In the genomic region with DNA sequence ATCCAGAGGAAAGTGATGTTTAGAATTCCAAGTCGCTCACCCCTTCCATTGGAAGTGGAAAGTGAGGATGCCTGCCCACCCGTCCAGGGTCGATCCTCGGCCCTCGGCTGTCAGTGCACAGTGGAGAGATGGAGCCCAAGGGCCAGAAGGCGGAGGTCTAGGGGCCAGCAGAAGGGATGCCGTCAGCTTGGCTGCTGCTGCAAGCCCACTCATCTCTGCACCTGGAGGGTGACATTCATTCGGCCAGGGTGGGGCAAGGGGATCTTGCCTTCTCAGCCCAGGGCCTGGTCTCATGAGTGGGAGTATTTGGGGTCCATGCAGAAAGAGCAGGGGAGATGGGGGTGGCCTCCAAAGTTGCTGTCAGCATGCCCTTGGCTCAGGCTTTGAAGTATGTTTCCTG, we compare ENCODE assay signal across 30 cellular contexts. TPM values are rescaled to one million over a fixed set of nuclear protein-coding genes. Genes with fewer than 3 reads are reported as not detected.
"Had no signal": no experiment of that assay in that cellular context is flagged by ENCODE, and none has a peak within 500 bp of the region (broad histone marks: within the 10 kb centered on the region; RNA-seq: fewer than 3 reads in every experiment).

No MANE protein-coding gene starts in this region.

- ATAC-seq: activated naive CD8-positive, alpha-beta T cell treated with anti-CD3 and anti-CD28 coated beads, Interleukin-2, amount 50 U/mL, for 24 hours; PC-3 had no signal

- H3K4me1 ChIP-seq: Peyer's patch had no signal

- H3K36me3 ChIP-seq: Peyer's patch had no signal

- H3K27ac ChIP-seq: Peyer's patch, VCaP had no signal

- H3K9me3 ChIP-seq: Peyer's patch had no signal

- DNase-seq: activated B cell treated with CpG ODN at 0.5 μM for 24 hours; activated CD4-positive, alpha-beta memory T cell treated with anti-CD3 and anti-CD28 coated beads for 36 hours; activated CD4-positive, alpha-beta T cell treated with anti-CD3 and anti-CD28 coated beads for 4 hours; activated CD4-positive, alpha-beta T cell treated with anti-CD3 and anti-CD28 coated beads, Interleukin-2, amount 50 U/mL, for 1 hour; activated CD4-positive, CD25-positive, alpha-beta regulatory T cell treated with anti-CD3 and anti-CD28 coated beads, Interleukin-2, amount 50 U/mL, for 72 hours; activated CD8-positive, alpha-beta memory T cell treated with anti-CD3 and anti-CD28 coated beads, Interleukin-2, amount 50 U/mL, for 48 hours; activated effector memory CD4-positive, alpha-beta T cell treated with Interleukin-2 at 50 U/mL for 16 hours; activated naive CD4-positive, alpha-beta T cell treated with anti-CD3 and anti-CD28 coated beads, Interleukin-2, amount 10 ng/mL, durations not matched to agents 7 days and 5 days; activated naive CD8-positive, alpha-beta T cell treated with anti-CD3 and anti-CD28 coated beads, Interleukin-2, amount 50 U/mL, for 24 hours; activated T-cell treated with anti-CD3 and anti-CD28 coated beads, Interleukin-2, amount 50 U/mL, for 48 hours; anterior cingulate cortex; Karpas-422; KBM-7; NCI-H1105; NCI-H1417 treated with DMSO at 0.1 percent for 48 hours; NCI-H187 treated with DMSO at 0.1 percent for 48 hours; NCI-H2081; NCI-H345; NCI-H524 treated with DMSO at 0.1 percent for 48 hours; PC-3; Peyer's patch; RPMI8226; SW 1271; T-helper 1 cell; T-helper 2 cell; T-helper 9 cell had no signal

- H3K27me3 ChIP-seq: Peyer's patch had no signal

- H3K4me3 ChIP-seq: Peyer's patch had no signal

RNA-seq across cellular contexts. Expression of a gene that starts 30.7 kb away (rescaled TPM):
- total RNA-seq: activated B cell treated with CpG ODN at 0.5 μM for 24 hours; activated CD4-positive, alpha-beta memory T cell treated with anti-CD3 and anti-CD28 coated beads for 36 hours; MCF 10A; NCI-H460; PC-3; Peyer's patch had no signal
- polyA plus RNA-seq: IgD-negative memory B cell had no signal
